ENCODE assay signal across 8 cellular contexts in genomic region chr1:160291248-160292220, GRCh38. TPM values are rescaled to one million over a fixed set of nuclear protein-coding genes. Genes with fewer than 3 reads are reported as not detected.
DNase-seq lines count a peak whose midpoint lies in the region; ATAC-seq and TF ChIP-seq lines count a peak whose summit lies in the region.

No MANE protein-coding gene starts in this region.

- H3K27me3 Mint-ChIP-seq in IgD-negative memory B cell (no peaks in the 10 kb centered on the region), naive B cell (no peaks in the 10 kb centered on the region)
- no peaks in the 10 kb centered on the region for H3K27me3 Mint-ChIP-seq in stimulated activated memory B cell treated with anti-CD40 and anti-IgM and Interleukin-4, amounts not matched to agents 10 μg/mL and 1 μg/mL and 100 μg/mL, for 72 hours

- POLR2A ChIA-PET in AG04450 (lab: Yijun Ruan, JAX): interaction anchor here (1.3 to 1.7 kb wide), 2 partner anchors 29 to 98 kb away, joined by 4 to 5 read pairs; partner anchors contain the start of gene DCAF8

- no peak for TF ChIP-seq POLR2A in erythroblast (IDR thresholded peaks at IDR 0.05; ENCODE audit: low read length)

- DNase-seq in AG04450 (ENCODE audit: low read depth, low spot score): peak; percentile 32
- DNase-seq in activated T-cell treated with anti-CD3 and anti-CD28 coated beads for 24 hours (ENCODE audit: low read depth): peak; percentile 46
- peak; percentile 73 to 83 for DNase-seq in erythroblast (lab: John Stamatoyannopoulos, UW)
- DNase-seq in naive B cell: peak; percentile 64

- no peaks in the 10 kb centered on the region for H3K27me3 ChIP-seq in AG04450 (ENCODE audit: control insufficient read depth, insufficient read depth, low read length)
- no peaks in the 10 kb centered on the region for H3K27me3 ChIP-seq in OCI-LY3 (ENCODE audit: low read depth, low read length)

- no peaks in the 10 kb centered on the region for H3K79me2 ChIP-seq in OCI-LY3 (ENCODE audit: low read length)

- no peak overlapping the region for H2AFZ ChIP-seq in OCI-LY3 (ENCODE audit: low read depth, low read length)

- H3K4me3 Mint-ChIP-seq in IgD-negative memory B cell (peak overlapping the region in 1 of 4 donors; percentile 36), naive B cell (peak overlapping the region in 1 of 8 donors; percentile 60)
- no peak overlapping the region for H3K4me3 Mint-ChIP-seq in stimulated activated memory B cell treated with anti-CD40 and anti-IgM and Interleukin-4, amounts not matched to agents 10 μg/mL and 1 μg/mL and 100 μg/mL, for 72 hours

- peaks cover 3 to 8% (median 4%) of the 10 kb centered on the region in 3 donors for H3K4me1 Mint-ChIP-seq in IgD-negative memory B cell
- H3K4me1 Mint-ChIP-seq in naive B cell: peaks cover 2 to 5% (median 4%) of the 10 kb centered on the region in 3 donors
- H3K4me1 Mint-ChIP-seq in stimulated activated memory B cell treated with anti-CD40 and anti-IgM and Interleukin-4, amounts not matched to agents 10 μg/mL and 1 μg/mL and 100 μg/mL, for 72 hours: no peaks in the 10 kb centered on the region

- no peak overlapping the region for H3K27ac ChIP-seq in AG04450 (ENCODE audit: low read depth, low read length)
- H3K27ac ChIP-seq in OCI-LY3 (ENCODE audit: low read length): peak overlapping the region; percentile 18

- ATAC-seq in GM18867 (IDR thresholded peaks at IDR 0.05; ENCODE audit: unreplicated experiment) (peak; percentile 80), naive B cell (ENCODE audit: low read depth in 2 of 2) (peak; percentile 96 to 97)
- ATAC-seq in stimulated activated memory B cell treated with anti-CD40 and anti-IgM and Interleukin-4, amounts not matched to agents 10 μg/mL and 1 μg/mL and 100 μg/mL, for 72 hours: peak; percentile 94

- CTCF ChIA-PET in AG04450 (lab: Charles Lee): interaction anchor here (0.6 to 11.5 kb wide), 65 partner anchors 8 to 256 kb away, joined by 3 to 175 read pairs (median 6); partner anchors contain the start of genes CASQ1, COPA, DCAF8 and IGSF8

- H3K4me3 ChIP-seq in AG04450 (ENCODE audit: low read depth, low read length): no peak overlapping the region
- no peak overlapping the region for H3K4me3 ChIP-seq in OCI-LY3 (ENCODE audit: low read length)

- no peaks in the 10 kb centered on the region for H3K4me1 ChIP-seq in OCI-LY3 (ENCODE audit: low read length)

- no peaks in the 10 kb centered on the region for H3K9me3 Mint-ChIP-seq in IgD-negative memory B cell
- no peaks in the 10 kb centered on the region for H3K9me3 Mint-ChIP-seq in naive B cell
- no peaks in the 10 kb centered on the region for H3K9me3 Mint-ChIP-seq in stimulated activated memory B cell treated with anti-CD40 and anti-IgM and Interleukin-4, amounts not matched to agents 10 μg/mL and 1 μg/mL and 100 μg/mL, for 72 hours

- no peak overlapping the region for H3K4me2 ChIP-seq in OCI-LY3 (ENCODE audit: low read length)

- no peak overlapping the region for H3K9ac ChIP-seq in OCI-LY3 (ENCODE audit: low read length)

- H3K36me3 ChIP-seq in OCI-LY3 (replicated peaks; ENCODE audit: low read depth, low read length): peaks cover 70% of the 10 kb centered on the region

- H3K36me3 Mint-ChIP-seq in IgD-negative memory B cell: no peaks in the 10 kb centered on the region
- H3K36me3 Mint-ChIP-seq in naive B cell: peaks cover 34 to 45% of the 10 kb centered on the region in 2 donors
- peaks cover 72% of the 10 kb centered on the region for H3K36me3 Mint-ChIP-seq in stimulated activated memory B cell treated with anti-CD40 and anti-IgM and Interleukin-4, amounts not matched to agents 10 μg/mL and 1 μg/mL and 100 μg/mL, for 72 hours

- 0 out of 2 replicates have a peak, but pooled peaks cover 5% of the 10 kb centered on the region for H4K20me1 ChIP-seq in OCI-LY3 (ENCODE audit: insufficient read depth, low read length)

- TF ChIP-seq CTCF in AG04450 (IDR thresholded peaks at IDR 0.05; ENCODE audit: low read depth, low read length): peak; percentile 82
- peak; percentile 93 for TF ChIP-seq CTCF in OCI-LY3 (IDR thresholded peaks at IDR 0.05; ENCODE audit: low read depth, low read length)

- peak overlapping the region in 2 of 3 donors; percentile 28 to 71 for H3K27ac Mint-ChIP-seq in IgD-negative memory B cell
- peak overlapping the region in 2 of 6 donors; percentile 16 to 91 for H3K27ac Mint-ChIP-seq in naive B cell
- H3K27ac Mint-ChIP-seq in stimulated activated memory B cell treated with anti-CD40 and anti-IgM and Interleukin-4, amounts not matched to agents 10 μg/mL and 1 μg/mL and 100 μg/mL, for 72 hours: peak overlapping the region; percentile 12

- H3K9me3 ChIP-seq in AG04450 (ENCODE audit: control insufficient read depth, insufficient read depth, low read length) (no peaks in the 10 kb centered on the region), OCI-LY3 (ENCODE audit: insufficient read depth, low read length) (no peaks in the 10 kb centered on the region)

RNA-seq across cellular contexts. Expression of gene PEX19, which starts 6.6 kb away (rescaled TPM):
- polyA plus RNA-seq in AG04450 (2011; rRNA removed) (77.2 and 87.5 TPM in 2 replicates), IgD-negative memory B cell (37.8 TPM), naive B cell (ENCODE audit: low read depth in 6 of 6) (100 to 1,000 TPM in 1 of 6 donors, 10 to 100 TPM in 5; 49.2 to 108 (median 57.9) TPM)
- 48.2 and 50.6 TPM in 2 replicates for polyA minus RNA-seq in AG04450 (2011; rRNA and poly(A)+ RNA removed)

RNA-seq across cellular contexts. Expression of gene DCAF8, which starts 29.2 kb away (rescaled TPM):
- polyA plus RNA-seq in AG04450 (2011; rRNA removed) (108 and 111 TPM in 2 replicates), IgD-negative memory B cell (57.8 TPM), naive B cell (ENCODE audit: low read depth in 6 of 6) (10 to 100 TPM; 39.1 to 61.5 (median 54.3) TPM)
- 96.4 and 105 TPM in 2 replicates for polyA minus RNA-seq in AG04450 (2011; rRNA and poly(A)+ RNA removed)

RNA-seq across cellular contexts. Expression of gene COPA, which starts 51.5 kb away (rescaled TPM):
- polyA plus RNA-seq in AG04450 (2011; rRNA removed): 366 and 384 TPM in 2 replicates
- polyA minus RNA-seq in AG04450 (2011; rRNA and poly(A)+ RNA removed): 475 and 499 TPM in 2 replicates
- 90.2 TPM for polyA plus RNA-seq in IgD-negative memory B cell
- polyA plus RNA-seq in naive B cell (ENCODE audit: low read depth in 6 of 6): 100 to 1,000 TPM; 107 to 130 (median 119) TPM

RNA-seq across cellular contexts. Expression of gene NCSTN, which starts 51.6 kb away (rescaled TPM):
- polyA plus RNA-seq in AG04450 (2011; rRNA removed) (189 and 195 TPM in 2 replicates), IgD-negative memory B cell (66.0 TPM), naive B cell (ENCODE audit: low read depth in 6 of 6) (100 to 1,000 TPM in 1 of 6 donors, 10 to 100 TPM in 5; 81.1 to 182 (median 89.3) TPM)
- polyA minus RNA-seq in AG04450 (2011; rRNA and poly(A)+ RNA removed): 144 and 167 TPM in 2 replicates
